ENCODE assay signal across 8 cellular contexts in genomic region chr3:139353920-139354556, GRCh38. TPM values are rescaled to one million over a fixed set of nuclear protein-coding genes. Genes with fewer than 3 reads are reported as not detected.
DNase-seq lines count a peak whose midpoint lies in the region; ATAC-seq, FAIRE-seq and TF ChIP-seq lines count a peak whose summit lies in the region.

No MANE protein-coding gene starts in this region.

- no peaks in the 10 kb centered on the region for H3K79me2 ChIP-seq in K562 (ENCODE audit: control insufficient read depth, insufficient read depth, low read length)

- no peaks in the 10 kb centered on the region for H3K27me3 ChIP-seq in K562 (ENCODE audit: control insufficient read depth in 2 of 2, insufficient read depth in 2 of 2, low read length in 2 of 2)

- TF ChIP-seq EP300 in A549 (IDR thresholded peaks at IDR 0.05) (no peak), K562 (IDR thresholded peaks at IDR 0.05; ENCODE audit: low read length) (no peak)

- TF ChIP-seq POLR2A in A549 (IDR thresholded peaks at IDR 0.05; ENCODE audit: low read length), result no peak
- no peak; the same call in 1 of the 2 replicates for TF ChIP-seq POLR2A in K562 (conservative IDR thresholded peaks at IDR 0.05)

- CTCF ChIA-PET in A549 (lab: Yijun Ruan, JAX) (interaction anchor here (0.6 to 2.6 kb wide), 16 partner anchors 8 to 760 kb away, joined by 3 to 17 read pairs (median 3); partner anchors contain the start of genes CEP70, COPB2 and MRPS22), K562 (lab: Yijun Ruan, JAX; ENCODE audit: low intra/inter-chr PET ratio) (interaction anchor here (0.7 kb wide), 1 partner anchor 25 kb away, joined by 3 read pairs; no protein-coding TSS in a partner anchor)

- peak; percentile 53 to 66 for DNase-seq in A549 (ENCODE audit: low read depth in 1 of 2, low spot score in 1 of 2)
- DNase-seq in NCI-H2171 treated with DMSO at 0.1 percent for 48 hours (lab: John Stamatoyannopoulos, UW), result peak; percentile 48
- DNase-seq in K562 (ENCODE audit: extremely low read depth in 1 of 4, low spot score in 3 of 4), result peak; percentile 60 to 76 (median 64)
- peak; percentile 64 for DNase-seq in kidney tubule cell (ENCODE audit: low spot score)
- no peak for DNase-seq in central memory CD4-positive, alpha-beta T cell

- BruUV-seq in K562 (replicated peaks; lab: Mats Ljungman, UMichigan), result no TSS peak

- H3K27ac ChIP-seq in A549, result no peak overlapping the region
- H3K27ac ChIP-seq in K562 (ENCODE audit: extremely low read depth, low read depth, low read length), result 0 out of 3 replicates have a peak overlapping the region, but pooled peaks have one; percentile 31

- peak; percentile 65 for TF ChIP-seq CTCF in A549 (IDR thresholded peaks at IDR 0.05)
- peak; percentile 88 to 99 (median 99) for TF ChIP-seq CTCF in K562 (IDR thresholded peaks at IDR 0.05 in 2 of 3, conservative IDR thresholded peaks at IDR 0.05 in 1 of 3; ENCODE audit: insufficient read depth in 2 of 3, low read depth in 1 of 3, low read length in 3 of 3)

- no peak overlapping the region for H2AFZ ChIP-seq in K562 (ENCODE audit: low read depth, low read length)

- POLR2A ChIA-PET in A549 (lab: Yijun Ruan, JAX), result interaction anchor here (1.5 kb wide), 1 partner anchor 418 kb away, joined by 3 read pairs; no protein-coding TSS in a partner anchor
- POLR2A ChIA-PET in K562 (lab: Yijun Ruan, JAX), result interaction anchor here (0.6 to 5.3 kb wide), 11 partner anchors 8 to 413 kb away, joined by 3 to 31 read pairs (median 5); partner anchors contain the start of gene COPB2

- WGBS in A549 (ENCODE audit: missing lambda C conversion rate), result 28% methylated on average over 3 of the region's 3 CpGs
- whole genome bisulfite sequencing in K562 (ENCODE audit: insufficient coverage, low coverage, missing lambda C conversion rate), result 26% methylated on average over 3 of the region's 3 CpGs

- no peaks in the 10 kb centered on the region for H3K9me3 ChIP-seq in A549
- no peaks in the 10 kb centered on the region for H3K9me3 ChIP-seq in K562 (replicated peaks; ENCODE audit: control insufficient read depth, insufficient read depth, low read depth, low read length)

- no peak overlapping the region for H3K4me2 ChIP-seq in A549
- no peak overlapping the region for H3K4me2 ChIP-seq in K562 (ENCODE audit: insufficient read depth, low read length)

- FAIRE-seq in A549 (lab: Jason Lieb, UNC) (no peak), K562 (lab: Jason Lieb, UNC) (peak; percentile 85)

- H3K9me1 ChIP-seq in K562 (ENCODE audit: control insufficient read depth, insufficient read depth, low read length), result peaks cover 3% of the 10 kb centered on the region

- ATAC-seq in A549, result peak; percentile 98 to 99
- peak; percentile 57 for ATAC-seq in GM18498 (IDR thresholded peaks at IDR 0.05; ENCODE audit: unreplicated experiment)
- peak; percentile 97 for ATAC-seq in K562
- ATAC-seq in HG03039 (IDR thresholded peaks at IDR 0.05; ENCODE audit: unreplicated experiment), result no peak
- no peak for ATAC-seq in HG03520 (IDR thresholded peaks at IDR 0.05; ENCODE audit: unreplicated experiment)

- TF ChIP-seq RAD21 in A549 (conservative IDR thresholded peaks at IDR 0.05 in 1 of 2, IDR thresholded peaks at IDR 0.05 in 1 of 2), result 0 out of 5 replicates have a peak, but pooled peaks of 1 of the 2 experiments have one; percentile 21
- peak; percentile 51 to 75 for TF ChIP-seq RAD21 in K562 (CRISPR knock-in tag; conservative IDR thresholded peaks at IDR 0.05 in 1 of 2, IDR thresholded peaks at IDR 0.05 in 1 of 2)

- no peaks in the 10 kb centered on the region; the same call in 1 of the 2 replicates for H4K20me1 ChIP-seq in K562 (replicated peaks; ENCODE audit: control insufficient read depth, insufficient read depth, low read length)

- H3K9ac ChIP-seq in K562 (ENCODE audit: insufficient read depth in 1 of 2, low read depth in 2 of 2, low read length in 2 of 2), result no peak overlapping the region

- peaks cover 99% of the 10 kb centered on the region for H3K36me3 ChIP-seq in K562 (ENCODE audit: control insufficient read depth, insufficient read depth, low read length)

- H3K4me1 ChIP-seq in A549 (no peaks in the 10 kb centered on the region), K562 (replicated peaks in 1 of 2; ENCODE audit: control insufficient read depth in 2 of 2, insufficient read depth in 2 of 2, low read length in 2 of 2) (peaks cover 0 to 10% of the 10 kb centered on the region in 2 experiments; a peak in 2 of 5 replicates)

- H3K4me3 ChIP-seq in A549 (no peak overlapping the region), K562 (no peak overlapping the region)

- intact Hi-C loops in K562 (cut with micrococcal nuclease), result no loop called here

- in situ Hi-C loops in K562 (cut with MboI), result no loop called here

TF ChIP-seq in A549, 52 proteins besides CTCF, POLR2A, EP300 and RAD21 (continues in another document):
- TF ChIP-seq ZSCAN20 (CRISPR knock-in tag; IDR thresholded peaks at IDR 0.05) (no peak), TFCP2L1 (CRISPR knock-in tag; IDR thresholded peaks at IDR 0.05) (no peak), RFX5 (IDR thresholded peaks at IDR 0.05) (no peak), KDM1A (IDR thresholded peaks at IDR 0.05; ENCODE audit: low read depth) (no peak), PHF8 (IDR thresholded peaks at IDR 0.05; ENCODE audit: borderline replicate concordance, low read depth) (no peak)

TF ChIP-seq in K562, 482 proteins besides CTCF, POLR2A, EP300 and RAD21 (continues in another document):
- TF ChIP-seq GTF2A2 (tag; IDR thresholded peaks at IDR 0.05) (no peak), FOXA1 (IDR thresholded peaks at IDR 0.05; ENCODE audit: borderline replicate concordance) (no peak), FOXP1 (CRISPR knock-in tag; IDR thresholded peaks at IDR 0.05) (no peak), ZKSCAN3 (CRISPR knock-in tag; IDR thresholded peaks at IDR 0.05) (no peak), JUNB (CRISPR knock-in tag; conservative IDR thresholded peaks at IDR 0.05) (no peak), ESRRA (IDR thresholded peaks at IDR 0.05; ENCODE audit: borderline replicate concordance, low read depth) (peak; percentile 13; the same call in 1 of the 2 replicates), ZNF766 (CRISPR knock-in tag; conservative IDR thresholded peaks at IDR 0.05) (no peak), ZFPM2 (CRISPR knock-in tag; IDR thresholded peaks at IDR 0.05) (no peak), SETDB1 (IDR thresholded peaks at IDR 0.05; ENCODE audit: low read length) (no peak), ZNF75A (CRISPR knock-in tag; IDR thresholded peaks at IDR 0.05) (no peak)

RNA-seq across cellular contexts. Expression of gene MRPS22, which starts 10.2 kb away (rescaled TPM):
- polyA plus RNA-seq in A549 (2011; rRNA removed) (37.2 and 57.3 TPM in 2 replicates), A549 (2017; fragmentation: RNase III; extraction: RNeasy Plus Mini Kit Qiagen cat#74134 plus additional on column Dnase treatment) (47.3 to 56.4 TPM (median 49.6 TPM) in 3 replicates), K562 (2011; rRNA removed) (131 and 189 TPM in 2 replicates), K562 (2014; fragmentation: Illumina TruSeq; extraction: Trizol) (197 and 219 TPM in 2 replicates), K562 (2014; fragmentation: Nextera tagmentation; extraction: Ambion mirVana) (100 to 1,000 TPM; 330 to 397 TPM), K562 (2014; rRNA removed) (233 and 261 TPM in 2 replicates)
- 27.7 and 32.9 TPM in 2 replicates for polyA plus RNA-seq in A549 (2012; cell fraction: cytosol; rRNA removed)
- polyA plus RNA-seq in A549 (2012; cell fraction: nucleus; rRNA removed), result 21.5 and 22.4 TPM in 2 replicates
- 8.5 and 9.2 TPM in 2 replicates for polyA minus RNA-seq in A549 (2011; rRNA and poly(A)+ RNA removed)
- total RNA-seq in K562 (2011; cell fraction: chromatin; rRNA removed; ENCODE audit: low replicate concordance), result 38.6 and 79.2 TPM in 2 replicates
- 28.6 and 29.9 TPM in 2 replicates for total RNA-seq in K562 (2011; cell fraction: nucleolus; rRNA removed)
- 45.2 and 53.5 TPM in 2 replicates for total RNA-seq in K562 (2011; cell fraction: nucleoplasm; rRNA removed)
- total RNA-seq in K562 (2014; rRNA removed) (193 and 237 TPM in 2 replicates), K562 (2014; rRNA removed; fragmentation: Illumina TruSeq; extraction: Trizol) (202 and 232 TPM in 2 replicates), K562 (2015; rRNA removed; fragmentation: Illumina TruSeq; extraction: Trizol) (216 and 229 TPM in 2 replicates), K562 (2021) (148 and 159 TPM in 2 replicates)
- polyA plus RNA-seq in K562 (2011; cell fraction: cytosol; rRNA removed), result 101 TPM in 2 replicates
- polyA plus RNA-seq in K562 (2011; cell fraction: nucleus; rRNA removed), result 42.1 and 51.3 TPM in 2 replicates
- 100 and 122 TPM in 2 replicates for polyA plus RNA-seq in K562 (2012)
- polyA minus RNA-seq in K562 (2011; rRNA and poly(A)+ RNA removed), result 157 and 168 TPM in 2 replicates
- polyA minus RNA-seq in K562 (2011; cell fraction: cytosol; rRNA and poly(A)+ RNA removed), result 36.2 and 63.4 TPM in 2 replicates
- polyA minus RNA-seq in K562 (2011; cell fraction: nucleus; rRNA and poly(A)+ RNA removed), result 37.8 and 82.5 TPM in 2 replicates

RNA-seq across cellular contexts. Expression of gene COPB2, which starts 35.4 kb away (rescaled TPM):
- 107 and 124 TPM in 2 replicates for polyA plus RNA-seq in A549 (2011; rRNA removed)
- 28.1 and 31.0 TPM in 2 replicates for polyA plus RNA-seq in A549 (2012; cell fraction: cytosol; rRNA removed)
- 18.3 and 31.8 TPM in 2 replicates for polyA plus RNA-seq in A549 (2012; cell fraction: nucleus; rRNA removed)
- 100 to 112 TPM (median 109 TPM) in 3 replicates for polyA plus RNA-seq in A549 (2017; fragmentation: RNase III; extraction: RNeasy Plus Mini Kit Qiagen cat#74134 plus additional on column Dnase treatment)
- polyA minus RNA-seq in A549 (2011; rRNA and poly(A)+ RNA removed), result 83.8 and 84.8 TPM in 2 replicates
- 107 and 250 TPM in 2 replicates for total RNA-seq in K562 (2011; cell fraction: chromatin; rRNA removed; ENCODE audit: low replicate concordance)
- 48.2 and 69.0 TPM in 2 replicates for total RNA-seq in K562 (2011; cell fraction: nucleolus; rRNA removed)
- total RNA-seq in K562 (2011; cell fraction: nucleoplasm; rRNA removed), result 101 and 112 TPM in 2 replicates
- 117 and 124 TPM in 2 replicates for total RNA-seq in K562 (2014; rRNA removed)
- 135 and 145 TPM in 2 replicates for total RNA-seq in K562 (2014; rRNA removed; fragmentation: Illumina TruSeq; extraction: Trizol)
- total RNA-seq in K562 (2015; rRNA removed; fragmentation: Illumina TruSeq; extraction: Trizol), result 125 and 137 TPM in 2 replicates
- 99.1 and 101 TPM in 2 replicates for total RNA-seq in K562 (2021)
- polyA plus RNA-seq in K562 (2011; rRNA removed), result 170 and 189 TPM in 2 replicates
- 45.3 and 102 TPM in 2 replicates for polyA plus RNA-seq in K562 (2011; cell fraction: cytosol; rRNA removed)
- 63.5 and 133 TPM in 2 replicates for polyA plus RNA-seq in K562 (2011; cell fraction: nucleus; rRNA removed)
- 92.1 and 97.5 TPM in 2 replicates for polyA plus RNA-seq in K562 (2012)
- 117 and 130 TPM in 2 replicates for polyA plus RNA-seq in K562 (2014; fragmentation: Illumina TruSeq; extraction: Trizol)
- polyA plus RNA-seq in K562 (2014; fragmentation: Nextera tagmentation; extraction: Ambion mirVana), result 100 to 1,000 TPM in 1 of 2 experiments, 10 to 100 TPM in 1; 64.3 to 155 TPM
- 86.0 and 98.0 TPM in 2 replicates for polyA plus RNA-seq in K562 (2014; rRNA removed)
- polyA minus RNA-seq in K562 (2011; rRNA and poly(A)+ RNA removed), result 366 and 401 TPM in 2 replicates
- polyA minus RNA-seq in K562 (2011; cell fraction: cytosol; rRNA and poly(A)+ RNA removed), result 92.1 and 103 TPM in 2 replicates
- polyA minus RNA-seq in K562 (2011; cell fraction: nucleus; rRNA and poly(A)+ RNA removed), result 73.8 and 174 TPM in 2 replicates

Comparison
In these comparisons a context has a peak if more than half of its experiments do, and no peak if none do; other contexts are left out.
1. ATAC-seq: peak in A549 (2 of 2), GM18498 (single experiment) and K562 (single experiment); none in HG03039 (single experiment) and HG03520 (single experiment).
2. Of the 35 proteins assayed by ChIP-seq in both K562 and A549: peak only in K562: ESRRA, POLR2AphosphoS2 and SMC3; only in A549: none; in both: CTCF; in neither: 29; mixed calls (peak in some experiments, not most) for 2.